28 cellular contexts compared by ENCODE assay signal in the genomic region with DNA sequence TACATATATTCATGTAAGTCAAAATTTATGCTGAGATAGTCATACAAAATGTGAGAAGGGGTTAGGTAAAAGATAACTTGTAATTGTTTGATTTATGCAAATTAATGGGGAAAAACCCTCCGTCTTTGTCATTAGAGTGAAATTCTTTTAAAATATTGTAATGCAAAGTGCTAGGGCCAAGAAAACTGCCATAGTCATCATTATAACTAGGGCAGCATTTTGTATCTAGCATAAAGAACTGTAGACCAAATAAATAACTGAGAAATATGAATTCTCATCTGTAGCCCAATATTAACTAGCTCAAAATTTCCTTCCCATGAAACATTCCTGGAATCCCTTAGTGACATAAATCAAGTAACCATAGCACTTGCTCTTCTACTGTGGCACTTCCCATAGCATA.
DNase-seq lines count a peak whose midpoint lies in the region; ATAC-seq, FAIRE-seq and TF ChIP-seq lines count a peak whose summit lies in the region.
"Had no signal": no experiment of that assay in that cellular context is flagged by ENCODE, and none has a peak within 500 bp of the region (broad histone marks: within the 10 kb centered on the region; RNA-seq: fewer than 3 reads in every experiment).

No MANE protein-coding gene starts in this region.

- no peak overlapping the region for H3K4me3 Mint-ChIP-seq in activated naive CD4-positive, alpha-beta T cell treated with anti-CD3 and anti-CD28 coated beads, Interleukin-2, amount 50 U/mL, for 24 hours
- no peak overlapping the region for H3K4me3 Mint-ChIP-seq in activated naive CD4-positive, alpha-beta T cell treated with anti-CD3 and anti-CD28 coated beads for 36 hours
- H3K4me3 Mint-ChIP-seq: CD14-positive monocyte; CD4-positive, alpha-beta memory T cell; CD4-positive, CD25-positive, alpha-beta regulatory T cell; CD8-positive, alpha-beta memory T cell had no signal

- H3K27me3 Mint-ChIP-seq in activated naive CD4-positive, alpha-beta T cell treated with anti-CD3 and anti-CD28 coated beads, Interleukin-2, amount 50 U/mL, for 24 hours = no peaks in the 10 kb centered on the region
- no peaks in the 10 kb centered on the region for H3K27me3 Mint-ChIP-seq in activated naive CD4-positive, alpha-beta T cell treated with anti-CD3 and anti-CD28 coated beads for 36 hours (ENCODE audit: low read depth)
- H3K27me3 Mint-ChIP-seq: CD4-positive, alpha-beta memory T cell; CD4-positive, CD25-positive, alpha-beta regulatory T cell had no signal

- H3K4me1 Mint-ChIP-seq in activated naive CD4-positive, alpha-beta T cell treated with anti-CD3 and anti-CD28 coated beads, Interleukin-2, amount 50 U/mL, for 24 hours = peaks cover 4% of the 10 kb centered on the region
- peaks cover 2% of the 10 kb centered on the region for H3K4me1 Mint-ChIP-seq in activated naive CD4-positive, alpha-beta T cell treated with anti-CD3 and anti-CD28 coated beads for 36 hours (ENCODE audit: low read depth)
- H3K4me1 Mint-ChIP-seq: CD14-positive monocyte; CD4-positive, alpha-beta memory T cell; CD4-positive, CD25-positive, alpha-beta regulatory T cell; CD8-positive, alpha-beta memory T cell had no signal

- TF ChIP-seq POLR2A in H54 (IDR thresholded peaks at IDR 0.05; ENCODE audit: low read depth, low read length) (no peak), K562 (conservative IDR thresholded peaks at IDR 0.05) (no peak)

- no peaks in the 10 kb centered on the region for H3K36me3 Mint-ChIP-seq in activated naive CD4-positive, alpha-beta T cell treated with anti-CD3 and anti-CD28 coated beads, Interleukin-2, amount 50 U/mL, for 24 hours
- H3K36me3 Mint-ChIP-seq in activated naive CD4-positive, alpha-beta T cell treated with anti-CD3 and anti-CD28 coated beads for 36 hours (ENCODE audit: low read depth) = peaks cover 1% of the 10 kb centered on the region
- H3K36me3 Mint-ChIP-seq: CD14-positive monocyte; CD4-positive, alpha-beta memory T cell; CD4-positive, CD25-positive, alpha-beta regulatory T cell; CD8-positive, alpha-beta memory T cell had no signal

- no peaks in the 10 kb centered on the region for H3K9me3 ChIP-seq in A673 (ENCODE audit: low read depth, low read length, poor library complexity, severe bottlenecking)
- no peaks in the 10 kb centered on the region for H3K9me3 ChIP-seq in K562 (replicated peaks; ENCODE audit: control insufficient read depth, insufficient read depth, low read depth, low read length)
- H3K9me3 ChIP-seq: A549, BE2C, BLaER1 had no signal

- in situ Hi-C loops in K562 (cut with MboI) = no loop called here

- no peaks in the 10 kb centered on the region for H3K27me3 ChIP-seq in A673 (replicated peaks; ENCODE audit: insufficient read depth, low read depth, low read length, poor library complexity)
- H3K27me3 ChIP-seq in K562 (ENCODE audit: control insufficient read depth in 2 of 2, insufficient read depth in 2 of 2, low read length in 2 of 2) = no peaks in the 10 kb centered on the region
- H3K27me3 ChIP-seq: BE2C, BLaER1 had no signal

- H3K9me1 ChIP-seq in K562 (ENCODE audit: control insufficient read depth, insufficient read depth, low read length) = no peaks in the 10 kb centered on the region

- BruUV-seq in A673 (replicated peaks; lab: Mats Ljungman, UMichigan) (no TSS peak), K562 (replicated peaks; lab: Mats Ljungman, UMichigan) (no TSS peak)

- H3K4me3 ChIP-seq in A673 (ENCODE audit: low read depth, low read length, poor library complexity, severe bottlenecking) (no peak overlapping the region), K562 (no peak overlapping the region)
- H3K4me3 ChIP-seq: A549, BLaER1, GM12878 had no signal

- FAIRE-seq in H54 (lab: Jason Lieb, UNC) (peak; percentile 45), K562 (lab: Jason Lieb, UNC) (no peak)
- FAIRE-seq: A549, GM12878, GM12892, GM18507 had no signal

- no peaks in the 10 kb centered on the region for H3K36me3 ChIP-seq in A673 (ENCODE audit: insufficient read depth, low read length, poor library complexity, severe bottlenecking)
- no peaks in the 10 kb centered on the region for H3K36me3 ChIP-seq in K562 (ENCODE audit: control insufficient read depth, insufficient read depth, low read length)
- H3K36me3 ChIP-seq: BE2C, BLaER1 had no signal

- no peak overlapping the region for H2AFZ ChIP-seq in K562 (ENCODE audit: low read depth, low read length)

- no peak for TF ChIP-seq RAD21 in K562 (CRISPR knock-in tag; conservative IDR thresholded peaks at IDR 0.05 in 1 of 2, IDR thresholded peaks at IDR 0.05 in 1 of 2)

- H3K4me2 ChIP-seq in K562 (ENCODE audit: insufficient read depth, low read length) = no peak overlapping the region
- H3K4me2 ChIP-seq: A549, BLaER1 had no signal

- TF ChIP-seq EP300 in K562 (IDR thresholded peaks at IDR 0.05; ENCODE audit: low read length) = no peak

- H3K79me2 ChIP-seq in K562 (ENCODE audit: control insufficient read depth, insufficient read depth, low read length) = no peaks in the 10 kb centered on the region

- H4K20me1 ChIP-seq in K562 (replicated peaks; ENCODE audit: control insufficient read depth, insufficient read depth, low read length) = no peaks in the 10 kb centered on the region
- H4K20me1 ChIP-seq: BLaER1 had no signal

- POLR2A ChIA-PET in A673 (lab: Charles Lee; ENCODE audit: low non-redundant PET) (no interaction called here), K562 (lab: Yijun Ruan, JAX) (no interaction called here)

- H3K4me1 ChIP-seq in A673 (ENCODE audit: insufficient read depth, low read length, poor library complexity, severe bottlenecking) (no peaks in the 10 kb centered on the region), K562 (replicated peaks in 1 of 2; ENCODE audit: control insufficient read depth in 2 of 2, insufficient read depth in 2 of 2, low read length in 2 of 2) (no peaks in the 10 kb centered on the region)
- H3K4me1 ChIP-seq: A549, BE2C, BLaER1 had no signal

- H3K9me3 Mint-ChIP-seq in activated naive CD4-positive, alpha-beta T cell treated with anti-CD3 and anti-CD28 coated beads, Interleukin-2, amount 50 U/mL, for 24 hours = peaks cover 10% of the 10 kb centered on the region
- peaks cover 2% of the 10 kb centered on the region for H3K9me3 Mint-ChIP-seq in activated naive CD4-positive, alpha-beta T cell treated with anti-CD3 and anti-CD28 coated beads for 36 hours

- no peak for TF ChIP-seq CTCF in A673 (conservative IDR thresholded peaks at IDR 0.05; ENCODE audit: low read depth, low read length)
- TF ChIP-seq CTCF in K562 (IDR thresholded peaks at IDR 0.05 in 2 of 3, conservative IDR thresholded peaks at IDR 0.05 in 1 of 3; ENCODE audit: insufficient read depth in 2 of 3, low read depth in 1 of 3, low read length in 3 of 3) = no peak

- DNase-seq in activated naive CD4-positive, alpha-beta T cell treated with anti-CD3 and anti-CD28 coated beads for 36 hours = no peak
- peak; percentile 29 for DNase-seq in A673 (ENCODE audit: low spot score)
- no peak for DNase-seq in H54 (ENCODE audit: insufficient read length, low spot score)
- DNase-seq in K562 (ENCODE audit: extremely low read depth in 1 of 4, low spot score in 3 of 4) = no peak
- no peak for DNase-seq in NCI-H1436 treated with DMSO at 0.1 percent for 48 hours (lab: John Stamatoyannopoulos, UW)
- DNase-seq: ACHN; BE2C; C1 segment of cervical spinal cord; CD4-positive, alpha-beta memory T cell; CD4-positive, CD25-positive, alpha-beta regulatory T cell; CD8-positive, alpha-beta memory T cell; COR-L47; DMS 273 treated with DMSO at 0.1 percent for 48 hours; DMS153; DMS53; DMS79; DND-41; EL; GDM1 had no signal

- intact Hi-C loops in activated naive CD4-positive, alpha-beta T cell treated with anti-CD3 and anti-CD28 coated beads for 36 hours (cut with micrococcal nuclease) = no loop called here
- intact Hi-C loops in A673 (cut with micrococcal nuclease; ENCODE audit: unreplicated experiment) = no loop called here
- intact Hi-C loops in K562 (cut with micrococcal nuclease) = no loop called here

- WGBS in K562 (ENCODE audit: insufficient coverage, low coverage, missing lambda C conversion rate) = 0% methylated on average over 1 of the region's 1 CpG

- ATAC-seq in K562 = no peak
- ATAC-seq in HG03095 (IDR thresholded peaks at IDR 0.05; ENCODE audit: unreplicated experiment) = no peak
- ATAC-seq: A549, GM12878 had no signal

- H3K27ac ChIP-seq in A673 (ENCODE audit: low read depth, low read length, poor library complexity, severe bottlenecking) (no peak overlapping the region), K562 (ENCODE audit: extremely low read depth, low read depth, low read length) (no peak overlapping the region)
- H3K27ac ChIP-seq: 22Rv1, A549, BLaER1 had no signal

- no peak overlapping the region for H3K9ac ChIP-seq in K562 (ENCODE audit: insufficient read depth in 1 of 2, low read depth in 2 of 2, low read length in 2 of 2)
- H3K9ac ChIP-seq: BLaER1 had no signal

- CTCF ChIA-PET in activated naive CD4-positive, alpha-beta T cell treated with anti-CD3 and anti-CD28 coated beads for 36 hours (lab: Charles Lee) = no interaction called here
- CTCF ChIA-PET in A673 (lab: Charles Lee) = no interaction called here
- CTCF ChIA-PET in K562 (lab: Yijun Ruan, JAX; ENCODE audit: low intra/inter-chr PET ratio) = no interaction called here

- H3K27ac Mint-ChIP-seq in activated naive CD4-positive, alpha-beta T cell treated with anti-CD3 and anti-CD28 coated beads, Interleukin-2, amount 50 U/mL, for 24 hours = peak overlapping the region; percentile 35
- no peak overlapping the region for H3K27ac Mint-ChIP-seq in activated naive CD4-positive, alpha-beta T cell treated with anti-CD3 and anti-CD28 coated beads for 36 hours
- H3K27ac Mint-ChIP-seq: CD14-positive monocyte; CD4-positive, alpha-beta memory T cell; CD4-positive, CD25-positive, alpha-beta regulatory T cell; CD8-positive, alpha-beta memory T cell had no signal

TF ChIP-seq in K562, 482 proteins besides CTCF, POLR2A, EP300 and RAD21:
- TF ChIP-seq HLTF (IDR thresholded peaks at IDR 0.05) (no peak), ZNF316 (IDR thresholded peaks at IDR 0.05) (0 out of 2 replicates have a peak, but pooled peaks have one; percentile 7)
